Comparison of ENCODE assay signal across 17 cellular contexts in genomic region chr5:131981516-131981915, GRCh38. TPM values are rescaled to one million over a fixed set of nuclear protein-coding genes. Genes with fewer than 3 reads are reported as not detected.
DNase-seq lines count a peak whose midpoint lies in the region; ATAC-seq, FAIRE-seq and TF ChIP-seq lines count a peak whose summit lies in the region.
"Had no signal": no experiment of that assay in that cellular context is flagged by ENCODE, and none has a peak within 500 bp of the region (broad histone marks: within the 10 kb centered on the region; RNA-seq: fewer than 3 reads in every experiment).

No MANE protein-coding gene starts in this region.

- FAIRE-seq in bronchial epithelial cell (lab: Jason Lieb, UNC) = no peak
- FAIRE-seq: HepG2, HTR-8/SVneo had no signal

- no peaks in the 10 kb centered on the region for H3K36me3 ChIP-seq in bronchial epithelial cell (ENCODE audit: control insufficient read depth, insufficient read depth, low read length)
- H3K36me3 ChIP-seq in BE2C = no peaks in the 10 kb centered on the region
- H3K36me3 ChIP-seq: BLaER1 treated with 17β-estradiol and CSF1 and Interleukin-3, amounts not matched to agents 10 nM and 100 nM had no signal

- ATAC-seq in foreskin keratinocyte = no peak
- no peak for ATAC-seq in stimulated activated naive CD8-positive, alpha-beta T cell treated with anti-CD3 and anti-CD28 coated beads, Interleukin-15, amount 100 ng/mL, for 72 hours
- ATAC-seq: HepG2 had no signal

- no peaks in the 10 kb centered on the region for H3K9me3 Mint-ChIP-seq in T-helper 1 cell treated with Interleukin-12 subunit alpha and Interleukin-12 subunit beta and Interleukin-4 antibody, amounts not matched to agents 30 μg/mL and 1 μg/mL, for 36 hours
- no peaks in the 10 kb centered on the region for H3K9me3 Mint-ChIP-seq in stimulated activated naive CD8-positive, alpha-beta T cell treated with anti-CD3 and anti-CD28 coated beads, Interleukin-15, amount 100 ng/mL, for 72 hours
- H3K9me3 Mint-ChIP-seq: HFFc6 had no signal

- H3K4me1 ChIP-seq in foreskin keratinocyte (no peaks in the 10 kb centered on the region), BE2C (no peaks in the 10 kb centered on the region)

- no peak overlapping the region for H3K27ac ChIP-seq in foreskin keratinocyte
- H3K27ac ChIP-seq: BLaER1 treated with 17β-estradiol and CSF1 and Interleukin-3, amounts not matched to agents 10 nM and 100 nM had no signal

- H3K4me3 ChIP-seq in bronchial epithelial cell (ENCODE audit: low read depth, low read length) (no peak overlapping the region), BE2C (ENCODE audit: low read depth, low read length) (no peak overlapping the region)
- H3K4me3 ChIP-seq: BLaER1 treated with 17β-estradiol and CSF1 and Interleukin-3, amounts not matched to agents 10 nM and 100 nM had no signal

- H3K9me3 ChIP-seq in BE2C = no peaks in the 10 kb centered on the region
- H3K9me3 ChIP-seq: BLaER1 treated with 17β-estradiol and CSF1 and Interleukin-3, amounts not matched to agents 10 nM and 100 nM had no signal

- peaks cover 3% of the 10 kb centered on the region for H3K36me3 Mint-ChIP-seq in T-helper 1 cell treated with Interleukin-12 subunit alpha and Interleukin-12 subunit beta and Interleukin-4 antibody, amounts not matched to agents 30 μg/mL and 1 μg/mL, for 36 hours (ENCODE audit: low read depth)
- H3K36me3 Mint-ChIP-seq: CD4-positive, CD25-positive, alpha-beta regulatory T cell had no signal

- peaks cover 25% of the 10 kb centered on the region for H3K27me3 Mint-ChIP-seq in T-helper 1 cell treated with Interleukin-12 subunit alpha and Interleukin-12 subunit beta and Interleukin-4 antibody, amounts not matched to agents 30 μg/mL and 1 μg/mL, for 36 hours (ENCODE audit: low read depth)
- no peaks in the 10 kb centered on the region for H3K27me3 Mint-ChIP-seq in stimulated activated naive CD8-positive, alpha-beta T cell treated with anti-CD3 and anti-CD28 coated beads, Interleukin-15, amount 100 ng/mL, for 72 hours

- peaks cover 10% of the 10 kb centered on the region for H3K4me1 Mint-ChIP-seq in T-helper 1 cell treated with Interleukin-12 subunit alpha and Interleukin-12 subunit beta and Interleukin-4 antibody, amounts not matched to agents 30 μg/mL and 1 μg/mL, for 36 hours (ENCODE audit: low read depth)
- peaks cover 21% of the 10 kb centered on the region for H3K4me1 Mint-ChIP-seq in stimulated activated naive CD8-positive, alpha-beta T cell treated with anti-CD3 and anti-CD28 coated beads, Interleukin-15, amount 100 ng/mL, for 72 hours

- TF ChIP-seq CTCF in bronchial epithelial cell (IDR thresholded peaks at IDR 0.05; ENCODE audit: insufficient read depth, low read length, severe bottlenecking) (no peak), foreskin keratinocyte (conservative IDR thresholded peaks at IDR 0.05) (no peak), BE2C (IDR thresholded peaks at IDR 0.05; ENCODE audit: low read depth, low read length) (no peak)

- H3K27ac Mint-ChIP-seq in T-helper 1 cell treated with Interleukin-12 subunit alpha and Interleukin-12 subunit beta and Interleukin-4 antibody, amounts not matched to agents 30 μg/mL and 1 μg/mL, for 36 hours = peak overlapping the region; percentile 22
- no peak overlapping the region for H3K27ac Mint-ChIP-seq in stimulated activated naive CD8-positive, alpha-beta T cell treated with anti-CD3 and anti-CD28 coated beads, Interleukin-15, amount 100 ng/mL, for 72 hours
- H3K27ac Mint-ChIP-seq: HFFc6 had no signal

- H3K4me3 Mint-ChIP-seq in T-helper 1 cell treated with Interleukin-12 subunit alpha and Interleukin-12 subunit beta and Interleukin-4 antibody, amounts not matched to agents 30 μg/mL and 1 μg/mL, for 36 hours = no peak overlapping the region
- no peak overlapping the region for H3K4me3 Mint-ChIP-seq in stimulated activated naive CD8-positive, alpha-beta T cell treated with anti-CD3 and anti-CD28 coated beads, Interleukin-15, amount 100 ng/mL, for 72 hours
- H3K4me3 Mint-ChIP-seq: HFFc6 had no signal

- H3K27me3 ChIP-seq in bronchial epithelial cell (ENCODE audit: control insufficient read depth, insufficient read depth, low read length) (no peaks in the 10 kb centered on the region), foreskin keratinocyte (peaks cover 27% of the 10 kb centered on the region), BE2C (no peaks in the 10 kb centered on the region)
- H3K27me3 ChIP-seq: BLaER1 treated with 17β-estradiol and CSF1 and Interleukin-3, amounts not matched to agents 10 nM and 100 nM had no signal

- DNase-seq in T-helper 1 cell (no peak), bronchial epithelial cell (ENCODE audit: low read depth) (peak; percentile 55), foreskin keratinocyte (peak; percentile 40 to 46), BE2C (no peak), NCI-H345 (lab: John Stamatoyannopoulos, UW) (no peak)
- no peak for DNase-seq in stimulated activated naive CD8-positive, alpha-beta T cell treated with anti-CD3 and anti-CD28 coated beads, Interleukin-15, amount 100 ng/mL, for 72 hours
- DNase-seq: 8988T; AML-193; CD4-positive, CD25-positive, alpha-beta regulatory T cell; DMS53; HCEC 1CT; HFFc6 had no signal

RNA-seq across cellular contexts. Expression of gene ACSL6, which starts 29.9 kb away (rescaled TPM):
- total RNA-seq in bronchial epithelial cell = 0.13 and 0.26 TPM in 2 replicates
- total RNA-seq in foreskin keratinocyte = 0.07 TPM in 2 replicates
- polyA plus RNA-seq in foreskin keratinocyte = 0.01 and 0.02 TPM in 2 replicates
- polyA plus RNA-seq in BE2C (2012; ENCODE audit: insufficient read depth, insufficient read length, low read depth) = 1.9 TPM
- total RNA-seq: HFFc6 had no signal

RNA-seq across cellular contexts. Expression of gene MEIKIN, which starts 36.1 kb away (rescaled TPM):
- not detected in 2 replicates for total RNA-seq in bronchial epithelial cell
- not detected in 2 replicates for total RNA-seq in foreskin keratinocyte
- not detected in 2 replicates for polyA plus RNA-seq in foreskin keratinocyte
- polyA plus RNA-seq in BE2C (2012; ENCODE audit: insufficient read depth, insufficient read length, low read depth) = not detected
- total RNA-seq: CD4-positive, CD25-positive, alpha-beta regulatory T cell; H4; HepG2; HFFc6 had no signal
- polyA plus RNA-seq: CD4-positive, CD25-positive, alpha-beta regulatory T cell; HepG2 had no signal

Comparison
In these comparisons a context has a peak if more than half of its experiments do, and no peak if none do; other contexts are left out.
1. DNase-seq: peak in bronchial epithelial cell (single experiment) and foreskin keratinocyte (2 of 2); none in T-helper 1 cell (0 of 5), stimulated activated naive CD8-positive, alpha-beta T cell treated with anti-CD3 and anti-CD28 coated beads, Interleukin-15, amount 100 ng/mL, for 72 hours (0 of 2), BE2C (single experiment) and NCI-H345 (single experiment).